ENCODE assay signal across 1 cellular context in the genomic region with DNA sequence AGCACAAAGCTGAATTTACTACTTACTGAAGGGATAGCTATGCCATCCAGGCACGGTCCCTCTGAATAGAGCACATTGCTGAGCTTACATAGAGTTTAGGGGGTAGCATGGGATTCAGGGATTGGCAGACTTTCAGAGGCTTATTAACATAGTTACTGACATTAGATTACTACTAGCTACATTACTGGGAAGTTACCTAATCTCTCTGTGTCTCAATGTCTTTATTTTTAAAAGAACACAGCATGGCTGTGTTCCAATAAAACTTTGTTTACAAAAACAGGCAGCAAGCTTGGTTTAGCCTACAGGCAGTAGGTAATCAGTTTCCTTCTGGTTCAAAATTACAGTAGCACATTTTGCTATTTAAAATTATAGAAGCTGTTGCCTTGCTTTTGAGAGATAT.
TF ChIP-seq lines count a peak whose summit lies in the region.

No MANE protein-coding gene starts in this region.

TF ChIP-seq in IMR-90, 13 proteins besides CTCF, POLR2A, EP300 and RAD21 (continued from another document):
- TF ChIP-seq RCOR1 (IDR thresholded peaks at IDR 0.05; ENCODE audit: insufficient replicate concordance, low read length): no peak
- TF ChIP-seq MXI1 (IDR thresholded peaks at IDR 0.05; ENCODE audit: borderline replicate concordance, low read depth, low read length): no peak
- TF ChIP-seq CEBPB (IDR thresholded peaks at IDR 0.05; ENCODE audit: low read depth, low read length): no peak
- no peak for TF ChIP-seq SMC3 (IDR thresholded peaks at IDR 0.05; ENCODE audit: low read depth, low read length)
- TF ChIP-seq, protein P1, sequence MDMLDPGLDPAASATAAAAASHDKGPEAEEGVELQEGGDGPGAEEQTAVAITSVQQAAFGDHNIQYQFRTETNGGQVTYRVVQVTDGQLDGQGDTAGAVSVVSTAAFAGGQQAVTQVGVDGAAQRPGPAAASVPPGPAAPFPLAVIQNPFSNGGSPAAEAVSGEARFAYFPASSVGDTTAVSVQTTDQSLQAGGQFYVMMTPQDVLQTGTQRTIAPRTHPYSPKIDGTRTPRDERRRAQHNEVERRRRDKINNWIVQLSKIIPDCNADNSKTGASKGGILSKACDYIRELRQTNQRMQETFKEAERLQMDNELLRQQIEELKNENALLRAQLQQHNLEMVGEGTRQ (IDR thresholded peaks at IDR 0.05; ENCODE audit: low read depth, low read length): no peak
- no peak for TF ChIP-seq CHD1 (IDR thresholded peaks at IDR 0.05; ENCODE audit: low read depth, low read length)
- no peak for TF ChIP-seq MAFK (IDR thresholded peaks at IDR 0.05; ENCODE audit: low read depth, low read length)
- no peak for TF ChIP-seq FOS (IDR thresholded peaks at IDR 0.05; ENCODE audit: low read depth, low read length)
- TF ChIP-seq BHLHE40 (IDR thresholded peaks at IDR 0.05; ENCODE audit: low read depth, low read length): no peak
TF ChIP-seq in IMR-90: peak in this region for 0.
